In the genomic region with DNA sequence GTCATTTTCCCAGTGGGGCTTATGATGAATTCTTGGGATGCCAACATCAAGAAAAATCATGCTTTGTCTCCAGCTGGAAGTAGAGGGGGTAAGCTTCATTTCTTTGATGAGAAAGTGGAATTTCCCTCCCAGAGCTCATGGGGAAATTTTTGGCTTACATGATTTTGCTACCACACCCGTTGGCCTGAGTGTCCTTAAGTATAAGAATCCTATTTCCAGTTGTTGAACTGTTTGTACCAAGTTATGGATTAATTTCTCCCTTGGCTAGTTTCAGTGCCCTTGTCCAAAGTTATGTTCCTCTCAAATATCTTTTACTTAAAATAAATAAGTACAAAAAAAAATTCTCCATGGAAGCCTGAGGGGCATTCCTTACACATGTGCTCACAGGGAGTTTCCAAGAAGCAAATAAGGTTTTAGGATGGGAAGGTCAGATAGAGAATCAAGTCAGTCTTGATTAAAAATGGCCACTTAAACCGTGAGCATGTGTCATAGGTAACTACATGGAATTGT, we compare ENCODE assay signal across 17 cellular contexts.
DNase-seq lines count a peak whose midpoint lies in the region; ATAC-seq, FAIRE-seq and TF ChIP-seq lines count a peak whose summit lies in the region.
"Had no signal": no experiment of that assay in that cellular context is flagged by ENCODE, and none has a peak within 500 bp of the region (broad histone marks: within the 10 kb centered on the region; RNA-seq: fewer than 3 reads in every experiment).

No MANE protein-coding gene starts in this region.

- no peak for ATAC-seq in activated naive CD4-positive, alpha-beta T cell treated with anti-CD3 and anti-CD28 coated beads, Interleukin-2, amount 50 U/mL, for 72 hours
- ATAC-seq in activated T-cell treated with anti-CD3 and anti-CD28 coated beads, Interleukin-2, amount 50 U/mL, for 4 hours: no peak
- ATAC-seq in GM19467 (IDR thresholded peaks at IDR 0.05; ENCODE audit: unreplicated experiment): no peak
- ATAC-seq: CD8-positive, alpha-beta T cell; SK-N-SH treated with all-trans-retinoic acid at 6 μM for 48 hours; stimulated activated naive CD8-positive, alpha-beta T cell treated with anti-CD3 and anti-CD28 coated beads, Interleukin-15, Interleukin-2, amounts not matched to agents 100 U/mL and 50 U/mL, for 24 hours had no signal

- no peaks in the 10 kb centered on the region for H3K27me3 ChIP-seq in keratinocyte (ENCODE audit: control insufficient read depth, extremely low read depth, insufficient read depth, low read length)
- H3K27me3 ChIP-seq in suprapubic skin: no peaks in the 10 kb centered on the region

- no peaks in the 10 kb centered on the region for H4K20me1 ChIP-seq in keratinocyte (ENCODE audit: control insufficient read depth, extremely low read depth, insufficient read depth, low read length)

- H3K9me3 ChIP-seq in keratinocyte (ENCODE audit: control insufficient read depth, low read depth, low read length) (peaks cover 9% of the 10 kb centered on the region), suprapubic skin (peaks cover 8% of the 10 kb centered on the region)
- H3K9me3 ChIP-seq: prostate gland had no signal

- H3K9me3 Mint-ChIP-seq in activated naive CD4-positive, alpha-beta T cell treated with anti-CD3 and anti-CD28 coated beads, Interleukin-2, amount 50 U/mL, for 72 hours: peaks cover 16 to 33% of the 10 kb centered on the region in 2 donors
- peaks cover 15% of the 10 kb centered on the region for H3K9me3 Mint-ChIP-seq in activated T-cell treated with anti-CD3 and anti-CD28 coated beads, Interleukin-2, amount 50 U/mL, for 4 hours

- FAIRE-seq in keratinocyte (lab: Jason Lieb, UNC): peak; percentile 65

- TF ChIP-seq POLR2A in suprapubic skin (IDR thresholded peaks at IDR 0.05): no peak

- H3K27ac Mint-ChIP-seq in activated naive CD4-positive, alpha-beta T cell treated with anti-CD3 and anti-CD28 coated beads, Interleukin-2, amount 50 U/mL, for 72 hours: no peak overlapping the region
- H3K27ac Mint-ChIP-seq: CD8-positive, alpha-beta T cell had no signal

- no peak overlapping the region for H3K4me3 Mint-ChIP-seq in activated T-cell treated with anti-CD3 and anti-CD28 coated beads, Interleukin-2, amount 50 U/mL, for 4 hours
- H3K4me3 Mint-ChIP-seq: CD8-positive, alpha-beta T cell had no signal

- H3K4me1 ChIP-seq in keratinocyte (ENCODE audit: control insufficient read depth, extremely low read depth, insufficient read depth, low read length) (peaks cover 16% of the 10 kb centered on the region), suprapubic skin (peaks cover 10% of the 10 kb centered on the region)
- H3K4me1 ChIP-seq: prostate gland had no signal

- TF ChIP-seq EP300 in suprapubic skin (IDR thresholded peaks at IDR 0.05): no peak

- H3K9ac ChIP-seq in keratinocyte (ENCODE audit: control insufficient read depth, extremely low read depth, insufficient read depth, low read length): no peak overlapping the region
- H3K9ac ChIP-seq: KMS-11 had no signal

- peak overlapping the region; percentile 71 for H2AFZ ChIP-seq in keratinocyte (ENCODE audit: control insufficient read depth, low read length)

- H3K9me1 ChIP-seq in keratinocyte (ENCODE audit: control insufficient read depth, extremely low read depth, insufficient read depth, low read length): no peaks in the 10 kb centered on the region

- H3K27ac ChIP-seq in coronary artery (peak overlapping the region; percentile 81 to 83), keratinocyte (ENCODE audit: control insufficient read depth, insufficient read depth, low read length) (peak overlapping the region; percentile 74), suprapubic skin (peak overlapping the region; percentile 72)
- H3K27ac ChIP-seq: KMS-11 had no signal

- no peak overlapping the region for H3K4me2 ChIP-seq in keratinocyte (ENCODE audit: control insufficient read depth, extremely low read depth, insufficient read depth, low read depth, low read length)
- H3K4me2 ChIP-seq: KMS-11 had no signal

- H3K27me3 Mint-ChIP-seq in activated T-cell treated with anti-CD3 and anti-CD28 coated beads, Interleukin-2, amount 50 U/mL, for 4 hours (ENCODE audit: low read depth): peaks cover 11% of the 10 kb centered on the region

- peaks cover 21 to 22% of the 10 kb centered on the region in 2 donors for H3K36me3 Mint-ChIP-seq in activated naive CD4-positive, alpha-beta T cell treated with anti-CD3 and anti-CD28 coated beads, Interleukin-2, amount 50 U/mL, for 72 hours
- H3K36me3 Mint-ChIP-seq in activated T-cell treated with anti-CD3 and anti-CD28 coated beads, Interleukin-2, amount 50 U/mL, for 4 hours (ENCODE audit: insufficient read depth): peaks cover 1% of the 10 kb centered on the region
- H3K36me3 Mint-ChIP-seq: CD8-positive, alpha-beta T cell had no signal

- H3K4me1 Mint-ChIP-seq in activated T-cell treated with anti-CD3 and anti-CD28 coated beads, Interleukin-2, amount 50 U/mL, for 4 hours (ENCODE audit: low read depth): no peaks in the 10 kb centered on the region

- dilution Hi-C loops in keratinocyte (cut with MboI; ENCODE audit: extremely low pct_ligation_motif_present, low sequenced_read_pairs): loop anchor here (5.0 kb wide), 1 partner anchor 40 kb away; no protein-coding TSS in a partner anchor

- H3K36me3 ChIP-seq in keratinocyte (ENCODE audit: control insufficient read depth in 2 of 2, extremely low read depth in 1 of 2, insufficient read depth in 2 of 2, low read length in 2 of 2): no peaks in the 10 kb centered on the region
- H3K36me3 ChIP-seq in suprapubic skin: no peaks in the 10 kb centered on the region
- H3K36me3 ChIP-seq: prostate gland had no signal

- H3K4me3 ChIP-seq in coronary artery: no peak overlapping the region
- H3K4me3 ChIP-seq in keratinocyte (ENCODE audit: control insufficient read depth in 2 of 3, extremely low read depth in 1 of 3, insufficient read depth in 2 of 3, low read depth in 1 of 3, low read length in 3 of 3): no peak overlapping the region
- no peak overlapping the region for H3K4me3 ChIP-seq in suprapubic skin
- H3K4me3 ChIP-seq: prostate gland had no signal

- 24% methylated on average over 2 of the region's 2 CpGs for WGBS in suprapubic skin

- TF ChIP-seq CTCF in coronary artery (IDR thresholded peaks at IDR 0.05) (no peak), keratinocyte (optimal IDR thresholded peaks at IDR 0.05 in 1 of 3, IDR thresholded peaks at IDR 0.05 in 1 of 3, conservative IDR thresholded peaks at IDR 0.05 in 1 of 3; ENCODE audit: extremely low read depth in 1 of 3, insufficient read depth in 2 of 3, low read length in 3 of 3) (no peak), suprapubic skin (IDR thresholded peaks at IDR 0.05) (no peak)

- DNase-seq in NCI-H226: peak; percentile 87
- no peak for DNase-seq in coronary artery (ENCODE audit: low spot score)
- no peak for DNase-seq in keratinocyte (ENCODE audit: low read depth, low spot score)
- DNase-seq in suprapubic skin (ENCODE audit: low spot score in 2 of 2): no peak
- DNase-seq in activated naive CD4-positive, alpha-beta T cell treated with anti-CD3 and anti-CD28 coated beads, Interleukin-2, amount 50 U/mL, for 72 hours (ENCODE audit: low spot score in 2 of 2): no peak
- DNase-seq in activated T-cell treated with anti-CD3 and anti-CD28 coated beads, Interleukin-2, amount 50 U/mL, for 4 hours: no peak
- DNase-seq in anterior cingulate cortex (lab: John Stamatoyannopoulos, UW): no peak
- DNase-seq: activated T-cell treated with anti-CD3 and anti-CD28 coated beads for 4 hours; amygdala; CD8-positive, alpha-beta T cell; NCI-H2081; stimulated activated CD4-positive, alpha-beta T cell treated with anti-CD3 and anti-CD28 coated beads, Interleukin-4, amount 100 ng/mL, for 4 hours; stimulated activated naive CD8-positive, alpha-beta T cell treated with anti-CD3 and anti-CD28 coated beads, Interleukin-15, Interleukin-2, amounts not matched to agents 100 U/mL and 50 U/mL, for 24 hours had no signal

- no peaks in the 10 kb centered on the region for H3K79me2 ChIP-seq in keratinocyte (ENCODE audit: control insufficient read depth, insufficient read depth, low read length)
